In the genomic region with DNA sequence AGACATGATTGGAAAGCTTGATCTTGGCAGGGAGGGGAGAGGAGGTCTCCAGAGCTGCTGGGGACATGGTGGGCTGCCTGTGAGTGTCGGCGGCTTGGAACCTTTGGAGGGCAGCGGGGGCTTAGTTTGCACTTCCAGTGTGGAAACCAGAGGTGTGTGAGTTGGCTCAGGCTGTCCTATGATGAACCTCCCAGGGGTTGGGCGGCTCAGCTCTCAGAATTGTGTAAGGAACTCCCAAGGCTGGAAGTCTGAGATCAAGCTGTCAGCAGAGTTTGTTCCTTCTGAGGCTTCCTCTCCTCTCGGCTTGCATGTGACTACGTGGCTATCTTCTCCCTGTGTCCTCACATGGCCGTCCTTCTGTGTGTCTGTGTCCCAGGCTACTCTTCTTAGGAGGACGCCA, we compare ENCODE assay signal across 19 cellular contexts.
DNase-seq lines count a peak whose midpoint lies in the region; ATAC-seq and TF ChIP-seq lines count a peak whose summit lies in the region.
"Had no signal": no experiment of that assay in that cellular context is flagged by ENCODE, and none has a peak within 500 bp of the region (broad histone marks: within the 10 kb centered on the region; RNA-seq: fewer than 3 reads in every experiment).

No MANE protein-coding gene starts in this region.

- no peak for ATAC-seq in Right ventricle myocardium superior (ENCODE audit: poor library complexity)
- ATAC-seq in HG03159 (IDR thresholded peaks at IDR 0.05; ENCODE audit: unreplicated experiment): no peak
- ATAC-seq: GM12878, HCT116 had no signal

- H3K4me1 ChIP-seq in spleen (no peaks in the 10 kb centered on the region), esophagus squamous epithelium (no peaks in the 10 kb centered on the region)

- TF ChIP-seq POLR2A in spleen (IDR thresholded peaks at IDR 0.05) (no peak), esophagus squamous epithelium (IDR thresholded peaks at IDR 0.05) (no peak)

- H3K9me3 ChIP-seq in spleen (peaks cover 0 to 12% (median 0%) of the 10 kb centered on the region in 8 donors), esophagus squamous epithelium (no peaks in the 10 kb centered on the region)

- TF ChIP-seq CTCF in spleen (IDR thresholded peaks at IDR 0.05 in 8 of 11, conservative IDR thresholded peaks at IDR 0.05 in 3 of 11) (no peak), esophagus squamous epithelium (IDR thresholded peaks at IDR 0.05) (no peak)

- DNase-seq in cardiac septum (ENCODE audit: low spot score) (peak; percentile 68), Right ventricle myocardium superior (no peak), mesenteric fat pad (ENCODE audit: low spot score) (peak; percentile 43), spleen (peak; percentile 52), esophagus squamous epithelium (lab: John Stamatoyannopoulos, UW) (no peak), GOT3 (lab: John Stamatoyannopoulos, UW) (no peak)
- DNase-seq: CD4-positive, CD25-positive, alpha-beta regulatory T cell; CD8-positive, alpha-beta memory T cell; COR-L47; DMS 273 treated with DMSO at 0.1 percent for 48 hours; DMS53; DND-41; EL; GM23248; HFFc6 had no signal

- H3K36me3 ChIP-seq in spleen (no peaks in the 10 kb centered on the region), esophagus squamous epithelium (no peaks in the 10 kb centered on the region)
- H3K36me3 ChIP-seq: BLaER1 treated with 17β-estradiol and CSF1 and Interleukin-3, amounts not matched to agents 10 nM and 100 nM had no signal

- intact Hi-C loops in cardiac septum (cut with DNase I): no loop called here
- intact Hi-C loops in Right ventricle myocardium superior (cut with DNase I): no loop called here
- intact Hi-C loops in spleen (cut with DNase I; ENCODE audit: low total_unique reads): no loop called here
- intact Hi-C loops in esophagus squamous epithelium (cut with DNase I): no loop called here

- WGBS in spleen, 5 donors: 77 to 80% (median 78%) methylated on average over 8 of the region's 8 CpGs
- 64 to 85% methylated on average over 7 of the region's 8 CpGs for WGBS in esophagus squamous epithelium, 2 donors

- H3K27ac ChIP-seq in spleen (no peak overlapping the region), esophagus squamous epithelium (no peak overlapping the region)
- H3K27ac ChIP-seq: BLaER1 treated with 17β-estradiol and CSF1 and Interleukin-3, amounts not matched to agents 10 nM and 100 nM; GM23248 had no signal

- H3K4me3 ChIP-seq in spleen (no peak overlapping the region), esophagus squamous epithelium (no peak overlapping the region)
- H3K4me3 ChIP-seq: BLaER1 treated with 17β-estradiol and CSF1 and Interleukin-3, amounts not matched to agents 10 nM and 100 nM; GM12878; GM23248 had no signal

- peaks cover 0 to 44% (median 0%) of the 10 kb centered on the region in 7 donors for H3K27me3 ChIP-seq in spleen (replicated peaks in 1 of 7)
- peaks cover 0 to 23% (median 0%) of the 10 kb centered on the region in 4 donors for H3K27me3 ChIP-seq in esophagus squamous epithelium
- H3K27me3 ChIP-seq: BLaER1 treated with 17β-estradiol and CSF1 and Interleukin-3, amounts not matched to agents 10 nM and 100 nM had no signal

Comparison
In these comparisons a context has a peak if more than half of its experiments do, and no peak if none do; other contexts are left out.
1. DNase-seq: peak in cardiac septum (single experiment), mesenteric fat pad (single experiment) and spleen (single experiment); none in Right ventricle myocardium superior (single experiment), esophagus squamous epithelium (single experiment) and GOT3 (single experiment).